In the genomic region with DNA sequence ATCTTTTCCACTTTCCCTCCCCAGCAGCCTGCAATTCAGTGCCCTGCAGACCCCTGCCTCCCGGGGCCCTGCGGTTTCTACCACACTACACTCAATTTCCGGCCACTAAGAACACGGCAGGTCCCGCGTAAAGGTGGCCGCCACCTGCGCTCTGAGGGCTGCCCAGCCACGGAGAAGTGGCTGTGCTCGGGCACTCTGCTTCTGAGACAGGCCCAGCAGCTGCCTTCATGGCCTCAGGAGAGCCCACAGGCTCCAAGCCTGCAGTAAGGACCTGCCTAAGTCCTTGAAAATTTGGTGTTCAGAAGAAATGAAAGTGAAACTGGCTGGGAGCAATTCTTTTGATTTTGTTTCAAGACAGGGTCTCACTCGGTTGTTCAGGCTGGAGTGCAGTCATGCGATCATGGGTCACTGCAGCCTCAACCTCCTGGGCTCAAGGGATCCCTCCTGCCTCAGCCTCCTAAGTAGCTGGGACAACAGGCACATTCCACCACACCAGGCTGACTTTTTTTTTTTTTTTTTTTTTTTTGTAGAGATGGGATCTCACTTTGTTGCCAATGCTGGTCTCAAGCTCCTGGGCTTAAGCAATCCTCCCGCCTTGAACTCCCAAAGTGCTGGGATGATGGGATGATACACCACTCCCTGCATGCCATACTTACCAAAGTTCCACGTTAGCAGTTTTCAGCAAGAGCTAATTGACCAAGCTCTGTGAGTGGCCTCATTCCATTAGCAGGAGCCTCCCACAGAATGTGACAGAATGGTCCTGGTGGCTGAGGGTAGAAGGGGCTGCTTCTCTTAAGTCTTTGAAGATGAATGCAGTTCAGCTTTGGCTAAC, we compare ENCODE assay signal across 10 cellular contexts. TPM values are rescaled to one million over a fixed set of nuclear protein-coding genes. Genes with fewer than 3 reads are reported as not detected.
A peak's percentile ranks its signal among the peaks of the same experiment; 100 is the strongest.
DNase-seq lines count a peak whose midpoint lies in the region; ATAC-seq and TF ChIP-seq lines count a peak whose summit lies in the region.
"Had no signal": no experiment of that assay in that cellular context is flagged by ENCODE, and none has a peak within 500 bp of the region (broad histone marks: within the 10 kb centered on the region; RNA-seq: fewer than 3 reads in every experiment).

No MANE protein-coding gene starts in this region.

- TF ChIP-seq CTCF in GM12865 (IDR thresholded peaks at IDR 0.05; ENCODE audit: insufficient read depth, low read depth, low read length, missing control alignments) (no peak), astrocyte of the spinal cord (IDR thresholded peaks at IDR 0.05; ENCODE audit: low read depth, low read length) (no peak), sigmoid colon (IDR thresholded peaks at IDR 0.05) (no peak), lower leg skin (IDR thresholded peaks at IDR 0.05) (no peak)

- DNase-seq in GM12865 (ENCODE audit: low read depth) (peak; percentile 55), LHCN-M2 (ENCODE audit: low read depth) (peak; percentile 4), astrocyte of the spinal cord (ENCODE audit: low read depth, low spot score) (peak; percentile 14), sigmoid colon (peak; percentile 46), NCI-H1694 treated with DMSO at 0.1 percent for 48 hours (lab: John Stamatoyannopoulos, UW) (no peak), lower leg skin (ENCODE audit: low spot score in 2 of 2) (no peak)
- DNase-seq: SIG-M5; stimulated activated CD4-positive, alpha-beta T cell treated with anti-CD3 and anti-CD28 coated beads, Interleukin-2, amount 100 ng/mL, for 48 hours had no signal

- no peak for TF ChIP-seq EP300 in sigmoid colon (IDR thresholded peaks at IDR 0.05)

- H3K4me3 ChIP-seq in GM12865 (ENCODE audit: low read depth, low read length) (peak overlapping the region; percentile 7), astrocyte of the spinal cord (ENCODE audit: low read depth, low read length) (no peak overlapping the region), sigmoid colon (no peak overlapping the region), lower leg skin (ENCODE audit: low read depth, poor library complexity, severe bottlenecking) (no peak overlapping the region)

- in situ Hi-C loops in astrocyte of the spinal cord (cut with HindIII; ENCODE audit: low sequenced_read_pairs), result no loop called here

- no peak for ATAC-seq in HG03175 (IDR thresholded peaks at IDR 0.05; ENCODE audit: unreplicated experiment)
- no peak for ATAC-seq in HG03469 (IDR thresholded peaks at IDR 0.05; ENCODE audit: unreplicated experiment)

- peaks cover 0 to 6% (median 0%) of the 10 kb centered on the region in 4 donors for H3K4me1 ChIP-seq in sigmoid colon

- TF ChIP-seq POLR2A in sigmoid colon (IDR thresholded peaks at IDR 0.05), result no peak
- TF ChIP-seq POLR2A in lower leg skin (IDR thresholded peaks at IDR 0.05), result no peak

- no peaks in the 10 kb centered on the region for H3K36me3 ChIP-seq in sigmoid colon

- peaks cover 0 to 4% (median 0%) of the 10 kb centered on the region in 3 donors for H3K27me3 ChIP-seq in sigmoid colon

- no peak overlapping the region for H3K27ac ChIP-seq in sigmoid colon

- intact Hi-C loops in sigmoid colon (cut with DNase I), result no loop called here
- intact Hi-C loops in lower leg skin (cut with DNase I; ENCODE audit: low total_unique reads), result no loop called here

- WGBS in sigmoid colon, 2 donors, result 44 to 74% methylated on average over 14 of the region's 14 CpGs
- WGBS in lower leg skin, 2 donors, result 65% methylated on average over 14 of the region's 14 CpGs

- no peaks in the 10 kb centered on the region for H3K9me3 ChIP-seq in sigmoid colon

RNA-seq across cellular contexts. Expression of a gene that starts 14.6 kb away (rescaled TPM):
- not detected in 2 replicates for total RNA-seq in LHCN-M2 (2014; rRNA removed)
- not detected for polyA plus RNA-seq in LHCN-M2 (2012)
- total RNA-seq in sigmoid colon, result not detected
- under 1 TPM in 1 of 3 donors, not detected in 2; 0.03 TPM for polyA plus RNA-seq in sigmoid colon
- total RNA-seq in lower leg skin, result not detected

RNA-seq across cellular contexts. Expression of a gene that starts 42.6 kb away (rescaled TPM):
- total RNA-seq in LHCN-M2 (2014; rRNA removed), result not detected in 2 replicates
- not detected for polyA plus RNA-seq in LHCN-M2 (2012)
- total RNA-seq in sigmoid colon, result not detected
- polyA plus RNA-seq in sigmoid colon, result under 1 TPM in 1 of 3 donors, not detected in 2; 0.10 TPM
- not detected for total RNA-seq in lower leg skin

Comparison
In these comparisons a context has a peak if more than half of its experiments do, and no peak if none do; other contexts are left out.
1. DNase-seq: peak in GM12865 (single experiment), LHCN-M2 (single experiment), astrocyte of the spinal cord (single experiment) and sigmoid colon (single experiment); none in NCI-H1694 treated with DMSO at 0.1 percent for 48 hours (single experiment) and lower leg skin (0 of 2).